In genomic region chr4:8378776-8379175, GRCh38 we compare ENCODE assay signal across 22 cellular contexts.
"Had no signal": no experiment of that assay in that cellular context is flagged by ENCODE, and none has a peak within 500 bp of the region (broad histone marks: within the 10 kb centered on the region; RNA-seq: fewer than 3 reads in every experiment).

No MANE protein-coding gene starts in this region.

- H3K27me3 Mint-ChIP-seq: effector memory CD8-positive, alpha-beta T cell; naive thymus-derived CD8-positive, alpha-beta T cell; stimulated activated naive CD8-positive, alpha-beta T cell treated with anti-CD3 and anti-CD28 coated beads, Interleukin-15, amount 100 ng/mL, for 72 hours had no signal

- H3K4me3 Mint-ChIP-seq: effector memory CD8-positive, alpha-beta T cell; naive thymus-derived CD8-positive, alpha-beta T cell; neural progenitor cell; stimulated activated naive CD8-positive, alpha-beta T cell treated with anti-CD3 and anti-CD28 coated beads, Interleukin-15, amount 100 ng/mL, for 72 hours had no signal

- H3K4me3 ChIP-seq: lower lobe of right lung, neural progenitor cell, ovary, right lobe of liver, smooth muscle cell, suprapubic skin, transverse colon, upper lobe of right lung, uterus had no signal

- ATAC-seq: effector memory CD8-positive, alpha-beta T cell; left lobe of liver; lower lobe of right lung; naive thymus-derived CD8-positive, alpha-beta T cell; right lobe of liver; stimulated activated naive CD8-positive, alpha-beta T cell treated with anti-CD3 and anti-CD28 coated beads, Interleukin-15, amount 100 ng/mL, for 72 hours; upper lobe of right lung had no signal

- H3K9me3 ChIP-seq: lower lobe of right lung, ovary, right lobe of liver, suprapubic skin, transverse colon, upper lobe of right lung, uterus had no signal

- H3K9ac ChIP-seq: neural progenitor cell had no signal

- H3K27ac ChIP-seq: lower lobe of right lung, neural progenitor cell, ovary, right lobe of liver, suprapubic skin, transverse colon, upper lobe of right lung, uterus had no signal

- H3K27me3 ChIP-seq: neural progenitor cell, ovary, right lobe of liver, suprapubic skin, transverse colon, upper lobe of right lung, uterus had no signal

- H3K27ac Mint-ChIP-seq: effector memory CD8-positive, alpha-beta T cell; stimulated activated naive CD8-positive, alpha-beta T cell treated with anti-CD3 and anti-CD28 coated beads, Interleukin-15, amount 100 ng/mL, for 72 hours had no signal

- H2AFZ ChIP-seq: neural progenitor cell had no signal

- H3K4me2 ChIP-seq: neural progenitor cell, smooth muscle cell had no signal

- DNase-seq: cortex of kidney; effector memory CD8-positive, alpha-beta T cell; erythroblast; naive thymus-derived CD8-positive, alpha-beta T cell; nucleus accumbens; retina; right lobe of liver; stimulated activated CD4-positive, alpha-beta T cell treated with anti-CD3 and anti-CD28 coated beads, Interleukin-12 subunit alpha, Interleukin-12 subunit beta, amount 100 ng/mL, for 4 hours; stimulated activated CD4-positive, alpha-beta T cell treated with anti-CD3 and anti-CD28 coated beads, Interleukin-1b, Interleukin-23, amount 100 ng/mL, for 48 hours; stimulated activated CD4-positive, alpha-beta T cell treated with anti-CD3 and anti-CD28 coated beads, Interleukin-4, amount 100 ng/mL, for 1 hour; stimulated activated CD8-positive, alpha-beta memory T cell treated with anti-CD3 and anti-CD28 coated beads, Interleukin-4, amount 100 ng/mL, for 48 hours; stimulated activated naive CD4-positive, alpha-beta T cell; stimulated activated naive CD8-positive, alpha-beta T cell treated with anti-CD3 and anti-CD28 coated beads, Interleukin-15, amount 100 ng/mL, for 72 hours; transverse colon; uterus had no signal

- H3K36me3 ChIP-seq: neural progenitor cell, ovary, right lobe of liver, transverse colon, upper lobe of right lung, uterus had no signal

- H3K4me1 Mint-ChIP-seq: stimulated activated naive CD8-positive, alpha-beta T cell treated with anti-CD3 and anti-CD28 coated beads, Interleukin-15, amount 100 ng/mL, for 72 hours had no signal

- H3K4me1 ChIP-seq: neural progenitor cell, right lobe of liver, suprapubic skin, upper lobe of right lung, uterus had no signal
